In the genomic region with DNA sequence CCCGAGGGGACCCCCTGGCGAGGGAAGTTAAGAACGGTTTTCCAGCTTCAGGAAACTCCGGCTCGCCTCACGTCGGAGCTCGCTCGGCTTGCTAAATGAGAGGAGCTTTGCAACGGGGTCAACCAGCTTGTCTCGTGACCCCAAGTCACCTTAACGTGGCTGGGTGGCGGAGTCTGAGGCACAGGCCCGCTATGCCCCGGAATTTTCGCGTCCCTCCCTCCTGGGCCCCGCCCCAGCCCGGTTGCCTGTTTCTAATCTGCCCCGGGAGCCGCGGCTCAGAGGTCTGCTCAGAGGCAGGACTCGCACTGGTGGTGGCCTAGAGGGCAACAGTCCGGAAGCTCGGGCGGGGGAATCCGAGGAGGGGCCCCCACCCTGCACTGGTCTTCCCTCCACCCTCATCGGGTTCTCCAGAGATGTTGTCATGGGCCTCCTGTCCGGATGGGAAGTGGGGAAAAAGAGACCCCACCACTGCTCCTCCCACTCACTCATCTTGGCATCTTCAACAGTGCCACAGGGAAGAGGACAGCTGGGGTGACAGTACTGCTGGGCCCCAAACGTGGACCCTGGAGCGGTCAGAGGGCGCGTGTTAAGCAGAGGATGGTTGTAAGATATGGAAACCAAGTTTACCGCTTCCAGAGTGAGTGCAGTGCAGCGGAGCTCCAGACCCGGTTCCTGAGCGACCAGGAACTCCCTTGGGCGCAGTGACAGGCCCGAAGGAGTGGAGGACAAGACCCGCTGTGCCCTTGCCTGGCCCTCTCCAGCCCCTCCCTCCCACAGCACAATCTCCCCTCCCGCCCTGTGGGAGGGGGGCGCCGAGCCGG, we compare ENCODE assay signal across 11 cellular contexts. TPM values are rescaled to one million over a fixed set of nuclear protein-coding genes. Genes with fewer than 3 reads are reported as not detected.
A peak's percentile ranks its signal among the peaks of the same experiment; 100 is the strongest.
DNase-seq lines count a peak whose midpoint lies in the region; ATAC-seq and TF ChIP-seq lines count a peak whose summit lies in the region.
"Had no signal": no experiment of that assay in that cellular context is flagged by ENCODE, and none has a peak within 500 bp of the region (broad histone marks: within the 10 kb centered on the region; RNA-seq: fewer than 3 reads in every experiment).

No MANE protein-coding gene starts in this region.

- DNase-seq in activated CD8-positive, alpha-beta memory T cell treated with anti-CD3 and anti-CD28 coated beads for 24 hours, result peak; percentile 59
- DNase-seq in activated CD8-positive, alpha-beta memory T cell treated with anti-CD3 and anti-CD28 coated beads, Interleukin-2, amount 50 U/mL, for 4 hours, result no peak
- DNase-seq in activated naive CD4-positive, alpha-beta T cell treated with anti-CD3 and anti-CD28 coated beads, Interleukin-2, amount 10 ng/mL, durations not matched to agents 7 days and 5 days, result no peak
- no peak for DNase-seq in left colon
- no peak for DNase-seq in stomach
- no peak for DNase-seq in pons (ENCODE audit: low spot score)
- no peak for DNase-seq in KBM-7
- DNase-seq: stimulated activated CD4-positive, alpha-beta T cell treated with anti-CD3 and anti-CD28 coated beads, Interleukin-4, amount 100 ng/mL, for 4 hours had no signal

- TF ChIP-seq EP300 in stomach (IDR thresholded peaks at IDR 0.05), result no peak

- WGBS in stomach, 5 donors, result 4 to 8% (median 6%) methylated on average over 32 to 44 of the region's 44 CpGs

- ATAC-seq in left colon (peak; percentile 48), HG02973 (IDR thresholded peaks at IDR 0.05; ENCODE audit: unreplicated experiment) (no peak)

- TF ChIP-seq POLR2A in stomach (IDR thresholded peaks at IDR 0.05), result no peak

- peak overlapping the region; percentile 33 for H3K27ac Mint-ChIP-seq in activated naive CD4-positive, alpha-beta T cell treated with anti-CD3 and anti-CD28 coated beads, Interleukin-2, amount 10 ng/mL, durations not matched to agents 7 days and 5 days

- no peaks in the 10 kb centered on the region for H3K9me3 Mint-ChIP-seq in activated naive CD4-positive, alpha-beta T cell treated with anti-CD3 and anti-CD28 coated beads, Interleukin-2, amount 10 ng/mL, durations not matched to agents 7 days and 5 days

- H3K36me3 ChIP-seq in stomach, result no peaks in the 10 kb centered on the region

- peaks cover 12% of the 10 kb centered on the region for H3K36me3 Mint-ChIP-seq in activated naive CD4-positive, alpha-beta T cell treated with anti-CD3 and anti-CD28 coated beads, Interleukin-2, amount 10 ng/mL, durations not matched to agents 7 days and 5 days

- no peak for TF ChIP-seq CTCF in stomach (IDR thresholded peaks at IDR 0.05)

- peak overlapping the region; percentile 11 to 45 (median 16) for H3K4me3 ChIP-seq in stomach

- in situ Hi-C loops in KBM-7 (cut with MboI; ENCODE audit: low pct_unique_long_range_greater_than_20kb, low sequenced_read_pairs), result no loop called here

- no peak overlapping the region for H3K27ac ChIP-seq in stomach
- H3K27ac ChIP-seq: C4-2B had no signal

- peaks cover 0 to 8% (median 1%) of the 10 kb centered on the region in 4 donors for H3K9me3 ChIP-seq in stomach

- peaks cover 33% of the 10 kb centered on the region for H3K4me1 Mint-ChIP-seq in activated naive CD4-positive, alpha-beta T cell treated with anti-CD3 and anti-CD28 coated beads, Interleukin-2, amount 10 ng/mL, durations not matched to agents 7 days and 5 days

- peaks cover 47 to 71% (median 63%) of the 10 kb centered on the region in 4 donors for H3K4me1 ChIP-seq in stomach

- CTCF ChIA-PET in activated naive CD4-positive, alpha-beta T cell treated with anti-CD3 and anti-CD28 coated beads, Interleukin-2, amount 10 ng/mL, durations not matched to agents 7 days and 5 days (lab: Charles Lee), result no interaction called here

- peaks cover 59 to 100% (median 90%) of the 10 kb centered on the region in 3 donors for H3K27me3 ChIP-seq in stomach

- no peak overlapping the region for H3K4me3 Mint-ChIP-seq in activated naive CD4-positive, alpha-beta T cell treated with anti-CD3 and anti-CD28 coated beads, Interleukin-2, amount 10 ng/mL, durations not matched to agents 7 days and 5 days

- H3K27me3 Mint-ChIP-seq in activated naive CD4-positive, alpha-beta T cell treated with anti-CD3 and anti-CD28 coated beads, Interleukin-2, amount 10 ng/mL, durations not matched to agents 7 days and 5 days, result peaks cover 94% of the 10 kb centered on the region

- intact Hi-C loops in left colon (cut with DNase I, micrococcal nuclease), result no loop called here
- intact Hi-C loops in stomach (cut with DNase I; ENCODE audit: low total_unique reads), result no loop called here

RNA-seq across cellular contexts. Expression of a gene that starts 3.4 kb away (rescaled TPM):
- total RNA-seq in left colon, result not detected
- not detected for total RNA-seq in stomach
- not detected for polyA plus RNA-seq in stomach
- total RNA-seq: HT1080 had no signal
